8 cellular contexts compared by ENCODE assay signal in the genomic region with DNA sequence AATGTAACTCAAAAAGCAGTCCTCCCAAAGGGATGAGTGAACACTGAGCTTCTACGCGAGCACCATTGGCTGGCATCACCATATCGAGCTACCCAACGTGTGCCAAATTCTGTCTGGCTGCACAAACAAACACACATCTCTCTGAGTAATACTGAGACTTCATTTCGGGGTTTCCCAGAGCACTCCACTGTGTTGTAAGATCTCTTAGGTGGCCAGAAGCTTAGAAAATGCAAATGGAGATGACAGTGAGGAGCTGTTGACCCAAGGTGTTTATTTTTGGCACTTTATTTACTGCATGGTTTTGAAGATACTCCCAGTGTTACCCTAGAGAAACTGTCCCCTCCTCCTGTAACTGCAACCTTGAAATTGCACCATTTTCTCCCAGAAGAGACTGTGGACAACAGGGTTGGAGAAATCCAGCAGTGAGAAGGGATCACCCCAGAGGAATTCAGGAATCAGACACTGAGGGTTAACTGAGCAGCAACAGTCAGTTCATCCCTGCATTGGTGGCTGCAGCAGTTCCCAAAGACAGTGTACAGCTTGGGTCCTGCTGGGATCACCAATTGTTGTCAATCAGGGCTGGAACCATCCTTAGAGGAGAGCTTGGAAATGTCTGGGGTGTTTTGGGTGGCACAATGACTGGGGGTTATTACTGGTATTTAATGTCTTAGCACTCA. TPM values are rescaled to one million over a fixed set of nuclear protein-coding genes. Genes with fewer than 3 reads are reported as not detected.
DNase-seq lines count a peak whose midpoint lies in the region; ATAC-seq and TF ChIP-seq lines count a peak whose summit lies in the region.

No MANE protein-coding gene starts in this region.

- WGBS in heart left ventricle, 4 donors, result 83 to 94% (median 87%) methylated on average over 5 of the region's 5 CpGs

- no peaks in the 10 kb centered on the region for H3K27me3 ChIP-seq in heart left ventricle

- peak overlapping the region in 1 of 12 donors; percentile 58 for H3K4me3 ChIP-seq in heart left ventricle

- TF ChIP-seq CTCF in glutamatergic neuron (IDR thresholded peaks at IDR 0.05; ENCODE audit: partially characterized antibody, unreplicated experiment) (no peak), heart left ventricle (IDR thresholded peaks at IDR 0.05) (no peak)

- no peaks in the 10 kb centered on the region for H3K36me3 ChIP-seq in heart left ventricle

- peak overlapping the region; percentile 90 for H3K27ac Mint-ChIP-seq in activated T-cell treated with anti-CD3 and anti-CD28 coated beads, Interleukin-2, amount 50 U/mL, for 72 hours
- peak overlapping the region; percentile 91 for H3K27ac Mint-ChIP-seq in stimulated activated naive B cell treated with anti-CD40 and anti-IgM and Interleukin-4, amounts not matched to agents 10 μg/mL and 1 μg/mL and 100 μg/mL, for 72 hours
- H3K27ac Mint-ChIP-seq in glutamatergic neuron (ENCODE audit: unreplicated experiment), result no peak overlapping the region

- H3K4me1 ChIP-seq in heart left ventricle, result peaks cover 0 to 53% (median 3%) of the 10 kb centered on the region in 12 donors

- H3K9me3 Mint-ChIP-seq in activated T-cell treated with anti-CD3 and anti-CD28 coated beads, Interleukin-2, amount 50 U/mL, for 72 hours, result no peaks in the 10 kb centered on the region
- H3K9me3 Mint-ChIP-seq in stimulated activated naive B cell treated with anti-CD40 and anti-IgM and Interleukin-4, amounts not matched to agents 10 μg/mL and 1 μg/mL and 100 μg/mL, for 72 hours, result no peaks in the 10 kb centered on the region
- peaks cover 4% of the 10 kb centered on the region for H3K9me3 Mint-ChIP-seq in glutamatergic neuron (ENCODE audit: unreplicated experiment)

- H3K4me3 Mint-ChIP-seq in activated T-cell treated with anti-CD3 and anti-CD28 coated beads, Interleukin-2, amount 50 U/mL, for 72 hours, result peak overlapping the region; percentile 74 to 95
- peak overlapping the region; percentile 84 to 89 for H3K4me3 Mint-ChIP-seq in stimulated activated naive B cell treated with anti-CD40 and anti-IgM and Interleukin-4, amounts not matched to agents 10 μg/mL and 1 μg/mL and 100 μg/mL, for 72 hours
- no peak overlapping the region for H3K4me3 Mint-ChIP-seq in glutamatergic neuron (ENCODE audit: unreplicated experiment)

- ATAC-seq in HG03103 (IDR thresholded peaks at IDR 0.05; ENCODE audit: low read depth, unreplicated experiment) (peak; percentile 64), heart left ventricle (no peak)
- ATAC-seq in activated T-cell treated with anti-CD3 and anti-CD28 coated beads, Interleukin-2, amount 50 U/mL, for 72 hours (replicated peaks in 1 of 2), result peak; percentile 77
- ATAC-seq in stimulated activated naive B cell treated with anti-CD40 and anti-IgM and Interleukin-4, amounts not matched to agents 10 μg/mL and 1 μg/mL and 100 μg/mL, for 72 hours (replicated peaks), result peak; percentile 78 to 81

- peaks cover 0 to 2% of the 10 kb centered on the region in 2 donors for H3K36me3 Mint-ChIP-seq in activated T-cell treated with anti-CD3 and anti-CD28 coated beads, Interleukin-2, amount 50 U/mL, for 72 hours (ENCODE audit: insufficient read depth in 2 of 2)
- H3K36me3 Mint-ChIP-seq in stimulated activated naive B cell treated with anti-CD40 and anti-IgM and Interleukin-4, amounts not matched to agents 10 μg/mL and 1 μg/mL and 100 μg/mL, for 72 hours, result peaks cover 2 to 3% of the 10 kb centered on the region in 2 donors
- no peaks in the 10 kb centered on the region for H3K36me3 Mint-ChIP-seq in glutamatergic neuron (ENCODE audit: unreplicated experiment)

- H3K27ac ChIP-seq in heart left ventricle, result peak overlapping the region in 1 of 12 donors; percentile 83

- DNase-seq in activated gamma-delta T cell treated with Interleukin-2 at 50 U/mL for 16 hours, result peak; percentile 53
- DNase-seq in activated gamma-delta T cell (lab: John Stamatoyannopoulos, UW), result no peak
- peak; percentile 70 to 73 for DNase-seq in activated T-cell treated with anti-CD3 and anti-CD28 coated beads, Interleukin-2, amount 50 U/mL, for 72 hours
- DNase-seq in stimulated activated naive B cell treated with anti-CD40 and anti-IgM and Interleukin-4, amounts not matched to agents 10 μg/mL and 1 μg/mL and 100 μg/mL, for 72 hours, result peak; percentile 64
- no peak for DNase-seq in glutamatergic neuron
- DNase-seq in heart left ventricle, result no peak
- no peak for DNase-seq in effector CD8-positive, alpha-beta T cell (lab: John Stamatoyannopoulos, UW)

- H3K27me3 Mint-ChIP-seq in activated T-cell treated with anti-CD3 and anti-CD28 coated beads, Interleukin-2, amount 50 U/mL, for 72 hours (ENCODE audit: low read depth), result no peaks in the 10 kb centered on the region
- no peaks in the 10 kb centered on the region for H3K27me3 Mint-ChIP-seq in stimulated activated naive B cell treated with anti-CD40 and anti-IgM and Interleukin-4, amounts not matched to agents 10 μg/mL and 1 μg/mL and 100 μg/mL, for 72 hours
- no peaks in the 10 kb centered on the region for H3K27me3 Mint-ChIP-seq in glutamatergic neuron (ENCODE audit: unreplicated experiment)

- peaks cover 94% of the 10 kb centered on the region for H3K4me1 Mint-ChIP-seq in activated T-cell treated with anti-CD3 and anti-CD28 coated beads, Interleukin-2, amount 50 U/mL, for 72 hours (ENCODE audit: low read depth)
- peaks cover 67 to 97% of the 10 kb centered on the region in 2 donors for H3K4me1 Mint-ChIP-seq in stimulated activated naive B cell treated with anti-CD40 and anti-IgM and Interleukin-4, amounts not matched to agents 10 μg/mL and 1 μg/mL and 100 μg/mL, for 72 hours
- peaks cover 5% of the 10 kb centered on the region for H3K4me1 Mint-ChIP-seq in glutamatergic neuron (ENCODE audit: low read depth, unreplicated experiment)

- no peak for TF ChIP-seq POLR2A in heart left ventricle (IDR thresholded peaks at IDR 0.05)

- intact Hi-C loops in heart left ventricle (cut with DNase I), result loop anchor here in 1 of 10 donors (10.0 kb wide), 1 partner anchor 82 kb away; no protein-coding TSS in a partner anchor

- no peaks in the 10 kb centered on the region for H3K9me3 ChIP-seq in heart left ventricle

RNA-seq across cellular contexts. Expression of gene RIPOR2, which starts 1.0 kb away (rescaled TPM):
- 10 to 100 TPM; 67.0 to 69.7 TPM for total RNA-seq in activated T-cell treated with anti-CD3 and anti-CD28 coated beads, Interleukin-2, amount 50 U/mL, for 72 hours
- total RNA-seq in glutamatergic neuron (ENCODE audit: unreplicated experiment) (82.2 TPM), heart left ventricle (10 to 100 TPM in 1 of 9 donors, 1 to 10 TPM in 8; 2.7 to 14.2 (median 4.6) TPM)
- polyA plus RNA-seq in heart left ventricle, result 1 to 10 TPM in 1 of 2 donors, under 1 TPM in 1; 0.76 to 1.9 TPM

Comparison
In these comparisons a context has a peak if more than half of its experiments do, and no peak if none do; other contexts are left out.
1. DNase-seq: peak in activated gamma-delta T cell treated with Interleukin-2 at 50 U/mL for 16 hours (single experiment), activated T-cell treated with anti-CD3 and anti-CD28 coated beads, Interleukin-2, amount 50 U/mL, for 72 hours (2 of 2) and stimulated activated naive B cell treated with anti-CD40 and anti-IgM and Interleukin-4, amounts not matched to agents 10 μg/mL and 1 μg/mL and 100 μg/mL, for 72 hours (single experiment); none in activated gamma-delta T cell (single experiment), glutamatergic neuron (single experiment), heart left ventricle (0 of 5) and effector CD8-positive, alpha-beta T cell (single experiment).
2. ATAC-seq: peak in HG03103 (single experiment), activated T-cell treated with anti-CD3 and anti-CD28 coated beads, Interleukin-2, amount 50 U/mL, for 72 hours (2 of 2) and stimulated activated naive B cell treated with anti-CD40 and anti-IgM and Interleukin-4, amounts not matched to agents 10 μg/mL and 1 μg/mL and 100 μg/mL, for 72 hours (2 of 2); none in heart left ventricle (0 of 4).